In the genomic region with DNA sequence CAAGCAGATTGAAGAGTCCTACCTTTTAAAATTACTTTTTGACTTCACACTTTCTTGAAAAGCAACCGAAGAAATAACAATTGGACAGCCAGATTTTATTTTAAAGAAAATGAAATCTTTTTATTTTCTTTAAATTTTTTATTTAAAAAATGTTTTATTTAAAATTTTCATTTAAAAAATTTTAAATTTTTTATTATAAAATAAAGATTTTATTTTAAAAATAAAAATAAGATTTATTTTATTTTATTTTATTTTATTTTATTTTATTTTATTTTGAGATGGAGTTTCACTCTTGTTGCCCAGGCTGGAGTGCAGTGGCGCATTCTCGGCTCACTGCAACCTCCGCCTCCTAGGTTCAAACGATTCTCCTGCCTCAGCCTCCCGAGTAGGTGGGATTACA, we compare ENCODE assay signal across 7 cellular contexts.
DNase-seq lines count a peak whose midpoint lies in the region; ATAC-seq, FAIRE-seq and TF ChIP-seq lines count a peak whose summit lies in the region.
"Not testable (repeated sequence)": the region's sequence is repeated elsewhere in the genome, so short reads cannot be mapped to it uniquely, and the experiment has no call there.

No MANE protein-coding gene starts in this region.

- not testable (repeated sequence) for H3K27ac Mint-ChIP-seq in WTC11
- peak overlapping the region; percentile 89 for H3K27ac Mint-ChIP-seq in type B pancreatic cell

- not testable (repeated sequence) for H3K27me3 Mint-ChIP-seq in WTC11 (ENCODE audit: low read depth); type B pancreatic cell

- H3K27ac ChIP-seq in kidney (ENCODE audit: low read depth in 2 of 2, low read length in 2 of 2); pancreas: not testable (repeated sequence)

- not testable (repeated sequence) for H3K4me3 Mint-ChIP-seq in WTC11, type B pancreatic cell

- WGBS in pancreas, 2 donors, result 84 to 88% methylated on average over 6 of the region's 6 CpGs

- FAIRE-seq in A204.1 (lab: Jason Lieb, UNC) (peak; percentile 98), RCC 7860 (lab: Jason Lieb, UNC) (peak; percentile 89), endometrium (lab: Jason Lieb, UNC) (peak; percentile 88), kidney (lab: Jason Lieb, UNC) (peak; percentile 93), pancreas (lab: Jason Lieb, UNC) (peak; percentile 96)

- H3K9ac ChIP-seq in kidney (ENCODE audit: low read length in 2 of 2), result not testable (repeated sequence)

- not testable (repeated sequence) for ATAC-seq in WTC11, pancreas

- DNase-seq in RCC 7860 (ENCODE audit: low spot score); WTC11 (ENCODE audit: low spot score); kidney; pancreas; type B pancreatic cell (ENCODE audit: extremely low spot score, unreplicated experiment): not testable (repeated sequence)

- POLR2A ChIA-PET in WTC11 (lab: Charles Lee), result not testable (repeated sequence)

- H3K4me3 ChIP-seq in kidney (ENCODE audit: low read length in 2 of 2); pancreas: not testable (repeated sequence)

- not testable (repeated sequence) for H3K27me3 ChIP-seq in pancreas

- peaks cover 26% of the 10 kb centered on the region for H3K4me1 Mint-ChIP-seq in WTC11
- H3K4me1 Mint-ChIP-seq in type B pancreatic cell (ENCODE audit: unreplicated experiment), result not testable (repeated sequence)

- TF ChIP-seq CTCF in WTC11 (IDR thresholded peaks at IDR 0.05); kidney (IDR thresholded peaks at IDR 0.05; ENCODE audit: borderline replicate concordance, extremely low read depth, insufficient read depth); pancreas (IDR thresholded peaks at IDR 0.05); type B pancreatic cell (conservative IDR thresholded peaks at IDR 0.05): not testable (repeated sequence)

- intact Hi-C loops in kidney (cut with DNase I); pancreas (cut with DNase I): not testable (repeated sequence)

- not testable (repeated sequence) for H3K36me3 ChIP-seq in kidney (ENCODE audit: control insufficient read depth in 1 of 2, insufficient read depth in 2 of 2, low read length in 2 of 2); pancreas

- not testable (repeated sequence) for H3K9me3 ChIP-seq in kidney (ENCODE audit: control insufficient read depth in 1 of 2, low read length in 2 of 2); pancreas

- H3K36me3 Mint-ChIP-seq in WTC11, type B pancreatic cell: not testable (repeated sequence)

- CTCF ChIA-PET in WTC11 (lab: Charles Lee), result not testable (repeated sequence)

- not testable (repeated sequence) for H3K9me3 Mint-ChIP-seq in WTC11, type B pancreatic cell

- not testable (repeated sequence) for H3K4me1 ChIP-seq in kidney (ENCODE audit: control insufficient read depth in 1 of 2, insufficient read depth in 1 of 2, low read depth in 1 of 2, low read length in 2 of 2); pancreas

TF ChIP-seq in WTC11, 78 proteins besides CTCF, POLR2A, EP300 and RAD21:
- TF ChIP-seq HMGA2 (CRISPR knock-in tag; IDR thresholded peaks at IDR 0.05), result peak; percentile 98
TF ChIP-seq in WTC11: peak in this region for 1; not testable (repeated sequence) for 77.
